8 cellular contexts compared by ENCODE assay signal in genomic region chr2:84495539-84496146, GRCh38. TPM values are rescaled to one million over a fixed set of nuclear protein-coding genes. Genes with fewer than 3 reads are reported as not detected.
A peak's percentile ranks its signal among the peaks of the same experiment; 100 is the strongest.
DNase-seq lines count a peak whose midpoint lies in the region; ATAC-seq and TF ChIP-seq lines count a peak whose summit lies in the region.

No MANE protein-coding gene starts in this region.

- no peaks in the 10 kb centered on the region for H3K79me2 ChIP-seq in GM23338 (replicated peaks; ENCODE audit: insufficient read depth)

- intact Hi-C loops in Right ventricle myocardium inferior (cut with DNase I), result loop anchor here (1.0 to 5.0 kb wide), 4 partner anchors 137 to 432 kb away; no protein-coding TSS in a partner anchor
- intact Hi-C loops in cardiac septum (cut with DNase I), result loop anchor here (2.0 to 10.0 kb wide), 3 partner anchors 135 to 431 kb away; partner anchors contain the start of gene TRABD2A

- no peak overlapping the region for H3K4me3 Mint-ChIP-seq in GM23338

- TF ChIP-seq EP300 in tibial nerve (IDR thresholded peaks at IDR 0.05), result no peak

- H3K4me2 ChIP-seq in GM23338, result no peak overlapping the region

- H2AFZ ChIP-seq in GM23338, result no peak overlapping the region

- ATAC-seq in Right ventricle myocardium inferior, result peak; percentile 69
- peak; percentile 81 for ATAC-seq in GM23338
- ATAC-seq in left lobe of liver, result peak; percentile 97

- H3K4me1 Mint-ChIP-seq in GM23338, result peaks cover 4% of the 10 kb centered on the region; the same call in 2 of the 3 replicates

- DNase-seq in Right ventricle myocardium inferior (ENCODE audit: missing footprints) (no peak), cardiac septum (ENCODE audit: low spot score) (no peak), GM23338 (ENCODE audit: low spot score) (peak; percentile 77), LoVo (ENCODE audit: low spot score) (peak; percentile 71), SHP77 (lab: John Stamatoyannopoulos, UW) (peak; percentile 25 to 28), cerebellar cortex (ENCODE audit: low spot score) (peak; percentile 71), left lobe of liver (ENCODE audit: low spot score) (no peak), tibial nerve (ENCODE audit: low spot score in 2 of 2) (peak in 1 of 2 donors; percentile 68)

- H3K36me3 Mint-ChIP-seq in GM23338 (ENCODE audit: low read depth), result no peaks in the 10 kb centered on the region

- H3K36me3 ChIP-seq in GM23338 (ENCODE audit: insufficient read depth) (no peaks in the 10 kb centered on the region), tibial nerve (no peaks in the 10 kb centered on the region)

- H3K9me3 Mint-ChIP-seq in GM23338, result no peaks in the 10 kb centered on the region

- no peak overlapping the region for H3K27ac Mint-ChIP-seq in GM23338

- H3K27me3 ChIP-seq in GM23338 (ENCODE audit: insufficient read depth) (no peaks in the 10 kb centered on the region), tibial nerve (no peaks in the 10 kb centered on the region)

- no peak overlapping the region for H3K4me3 ChIP-seq in GM23338
- H3K4me3 ChIP-seq in tibial nerve, result no peak overlapping the region

- no peaks in the 10 kb centered on the region for H3K9me3 ChIP-seq in tibial nerve

- no peaks in the 10 kb centered on the region for H3K9me2 ChIP-seq in GM23338 (ENCODE audit: insufficient read depth)

- H3K27ac ChIP-seq in GM23338 (ENCODE audit: low read depth) (no peak overlapping the region), tibial nerve (no peak overlapping the region)

- no peak for TF ChIP-seq POLR2A in tibial nerve (IDR thresholded peaks at IDR 0.05)

- H3F3A ChIP-seq in GM23338 (replicated peaks; ENCODE audit: low read depth), result no peaks in the 10 kb centered on the region

- TF ChIP-seq CTCF in GM23338 (conservative IDR thresholded peaks at IDR 0.05; ENCODE audit: low read depth in 2 of 2) (peak; percentile 71 to 77), tibial nerve (IDR thresholded peaks at IDR 0.05) (peak; percentile 52 to 75 (median 67))

- 18 to 19% methylated on average over 8 of the region's 8 CpGs for WGBS in tibial nerve, 2 donors

- peaks cover 3% of the 10 kb centered on the region for H3K27me3 Mint-ChIP-seq in GM23338 (ENCODE audit: insufficient read depth, low read depth, poor library complexity)

- no peaks in the 10 kb centered on the region for H4K20me1 ChIP-seq in GM23338 (replicated peaks; ENCODE audit: insufficient read depth)

- no peaks in the 10 kb centered on the region for H3K4me1 ChIP-seq in GM23338 (ENCODE audit: insufficient read depth)
- peaks cover 0 to 5% (median 0%) of the 10 kb centered on the region in 4 donors for H3K4me1 ChIP-seq in tibial nerve

TF ChIP-seq in GM23338, 12 proteins besides CTCF, POLR2A, EP300 and RAD21 (continues in another document):
- TF ChIP-seq EZH2phosphoT487 (IDR thresholded peaks at IDR 0.05; ENCODE audit: unreplicated experiment), result no peak
- no peak for TF ChIP-seq ZNF462 (CRISPR knock-in tag; IDR thresholded peaks at IDR 0.05)
- no peak for TF ChIP-seq ZNF331 (CRISPR knock-in tag; IDR thresholded peaks at IDR 0.05; ENCODE audit: low read depth)
- no peak for TF ChIP-seq NANOG (IDR thresholded peaks at IDR 0.05; ENCODE audit: borderline replicate concordance)
- no peak for TF ChIP-seq EZH2 (IDR thresholded peaks at IDR 0.05; ENCODE audit: low read depth, unreplicated experiment)
- TF ChIP-seq POLR2AphosphoS5 (IDR thresholded peaks at IDR 0.05; ENCODE audit: low read depth), result no peak
- TF ChIP-seq REST (IDR thresholded peaks at IDR 0.05; ENCODE audit: unreplicated experiment), result no peak
- TF ChIP-seq JUNB (IDR thresholded peaks at IDR 0.05; ENCODE audit: unreplicated experiment), result no peak

RNA-seq across cellular contexts. Expression of gene DNAH6, which starts 20.7 kb away (rescaled TPM):
- total RNA-seq in Right ventricle myocardium inferior (0.05 TPM), cardiac septum (0.22 TPM), left lobe of liver (1.9 TPM), tibial nerve (1 to 10 TPM; 2.2 to 5.9 (median 2.7) TPM)
- total RNA-seq in GM23338 (2014; rRNA removed; shearing (Covaris generic)), result 0.16 and 0.31 TPM in 2 replicates
- polyA plus RNA-seq in GM23338 (2016; fragmentation: Nextera tagmentation; extraction: Ambion mirVana), result 0.27 and 0.61 TPM in 2 replicates

RNA-seq across cellular contexts. Expression of gene SUCLG1, which starts 36.6 kb away (rescaled TPM):
- 309 TPM for total RNA-seq in Right ventricle myocardium inferior
- 216 TPM for total RNA-seq in cardiac septum
- 22.2 and 24.3 TPM in 2 replicates for total RNA-seq in GM23338 (2014; rRNA removed; shearing (Covaris generic))
- polyA plus RNA-seq in GM23338 (2016; fragmentation: Nextera tagmentation; extraction: Ambion mirVana), result 33.2 and 36.0 TPM in 2 replicates
- total RNA-seq in left lobe of liver, result 82.0 TPM
- total RNA-seq in tibial nerve, result 10 to 100 TPM; 45.4 to 58.8 (median 52.1) TPM

Comparison
In these comparisons a context has a peak if more than half of its experiments do, and no peak if none do; other contexts are left out.
1. DNase-seq: peak in GM23338 (single experiment), LoVo (single experiment), SHP77 (2 of 2) and cerebellar cortex (single experiment); none in Right ventricle myocardium inferior (single experiment), cardiac septum (single experiment) and left lobe of liver (single experiment).
2. Peak in every context shown above with its lines, with median percentiles within 50 percentile points of each other: ATAC-seq.